30 cellular contexts compared by ENCODE assay signal in genomic region chr19:43923875-43924274, GRCh38.
"Had no signal": no experiment of that assay in that cellular context is flagged by ENCODE, and none has a peak within 500 bp of the region (broad histone marks: within the 10 kb centered on the region; RNA-seq: fewer than 3 reads in every experiment).

No MANE protein-coding gene starts in this region.

- H3K4me1 ChIP-seq: parathyroid adenoma, psoas muscle, spleen, suprapubic skin, testis, tibial artery, transverse colon, upper lobe of right lung, uterus had no signal

- H3K27me3 ChIP-seq: neutrophil, ovary, spleen, suprapubic skin, testis, tibial artery, transverse colon, upper lobe of right lung, uterus had no signal

- H3K36me3 ChIP-seq: uterus had no signal

- H3K4me3 ChIP-seq: ovary, psoas muscle, skin epidermis, smooth muscle cell, spleen, suprapubic skin, testis, tibial artery, transverse colon, upper lobe of right lung, uterus had no signal

- ATAC-seq: naive thymus-derived CD4-positive, alpha-beta T cell; natural killer cell treated with Interleukin-12 subunit alpha and Interleukin-12 subunit beta and Interleukin-15 and Interleukin-18, amount 100 ng/mL, for 72 hours; psoas muscle; right cardiac atrium; sciatic nerve; stimulated activated memory B cell treated with anti-CD40 and anti-IgM and Interleukin-4, amounts not matched to agents 10 μg/mL and 1 μg/mL and 100 μg/mL, for 72 hours; stimulated activated naive CD8-positive, alpha-beta T cell treated with anti-CD3 and anti-CD28 coated beads, Interleukin-15, amount 100 ng/mL, for 72 hours; stimulated activated naive CD8-positive, alpha-beta T cell treated with anti-CD3 and anti-CD28 coated beads, Interleukin-15, Interleukin-2, amounts not matched to agents 100 U/mL and 50 U/mL, for 24 hours; upper lobe of right lung had no signal

- H3K4me2 ChIP-seq: smooth muscle cell had no signal

- DNase-seq: naive thymus-derived CD4-positive, alpha-beta T cell; nephron progenitor cell; nucleus accumbens; ovary; posterior cingulate gyrus; psoas muscle; right cardiac atrium; spleen; stimulated activated CD4-positive, alpha-beta T cell treated with anti-CD3 and anti-CD28 coated beads, Interleukin-12 subunit alpha, Interleukin-12 subunit beta, amount 100 ng/mL, for 4 hours; stimulated activated CD4-positive, alpha-beta T cell treated with anti-CD3 and anti-CD28 coated beads, Interleukin-1b, Interleukin-23, amount 100 ng/mL, for 48 hours; stimulated activated CD4-positive, alpha-beta T cell treated with anti-CD3 and anti-CD28 coated beads, Interleukin-4, amount 100 ng/mL, for 1 hour; stimulated activated CD4-positive, alpha-beta T cell treated with anti-CD3 and anti-CD28 coated beads, Interleukin-4, amount 100 ng/mL, for 4 hours; stimulated activated CD8-positive, alpha-beta memory T cell treated with anti-CD3 and anti-CD28 coated beads, Interleukin-4, amount 100 ng/mL, for 48 hours; stimulated activated naive CD4-positive, alpha-beta T cell; stimulated activated naive CD8-positive, alpha-beta T cell treated with anti-CD3 and anti-CD28 coated beads, Interleukin-15, amount 100 ng/mL, for 72 hours; stimulated activated naive CD8-positive, alpha-beta T cell treated with anti-CD3 and anti-CD28 coated beads, Interleukin-15, Interleukin-2, amounts not matched to agents 100 U/mL and 50 U/mL, for 24 hours; substantia nigra; testis; tibial artery; transverse colon; upper lobe of right lung; uterus had no signal

- H3K9me3 ChIP-seq: testis had no signal

- H3K27ac ChIP-seq: neutrophil, ovary, parathyroid adenoma, psoas muscle, skin epidermis, spleen, suprapubic skin, testis, tibial artery, transverse colon, upper lobe of right lung, uterus had no signal

- H3K9ac ChIP-seq: parathyroid adenoma had no signal
